2 cellular contexts compared by ENCODE assay signal in the genomic region with DNA sequence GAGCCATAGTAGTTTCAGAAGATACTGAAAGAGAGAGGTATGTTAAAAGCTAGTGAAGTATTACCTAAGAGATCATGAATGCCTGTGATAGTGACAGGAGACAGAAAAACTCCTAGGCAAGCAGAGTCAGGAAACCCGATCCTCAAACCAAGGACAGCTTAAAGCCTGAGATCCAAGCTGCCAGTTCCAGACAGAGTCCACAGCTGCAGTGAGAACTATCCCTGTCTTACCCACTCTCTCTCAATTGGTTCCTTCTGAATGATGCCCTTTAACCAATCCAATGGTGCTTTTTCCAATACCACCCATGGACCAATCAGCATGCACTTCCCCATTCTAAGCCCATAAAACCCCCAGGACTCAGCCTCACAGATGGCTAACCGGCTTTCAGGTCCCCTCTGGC.
TF ChIP-seq lines count a peak whose summit lies in the region.

No MANE protein-coding gene starts in this region.

TF ChIP-seq in GM23338, 12 proteins besides CTCF, POLR2A, EP300 and RAD21 (continued from another document and continues in another):
- TF ChIP-seq CREB1 (CRISPR knock-in tag; IDR thresholded peaks at IDR 0.05; ENCODE audit: low read depth), result no peak
- TF ChIP-seq STAT1 (IDR thresholded peaks at IDR 0.05; ENCODE audit: unreplicated experiment), result no peak
- no peak for TF ChIP-seq ZNF331 (CRISPR knock-in tag; IDR thresholded peaks at IDR 0.05; ENCODE audit: low read depth)
- TF ChIP-seq, protein P1, sequence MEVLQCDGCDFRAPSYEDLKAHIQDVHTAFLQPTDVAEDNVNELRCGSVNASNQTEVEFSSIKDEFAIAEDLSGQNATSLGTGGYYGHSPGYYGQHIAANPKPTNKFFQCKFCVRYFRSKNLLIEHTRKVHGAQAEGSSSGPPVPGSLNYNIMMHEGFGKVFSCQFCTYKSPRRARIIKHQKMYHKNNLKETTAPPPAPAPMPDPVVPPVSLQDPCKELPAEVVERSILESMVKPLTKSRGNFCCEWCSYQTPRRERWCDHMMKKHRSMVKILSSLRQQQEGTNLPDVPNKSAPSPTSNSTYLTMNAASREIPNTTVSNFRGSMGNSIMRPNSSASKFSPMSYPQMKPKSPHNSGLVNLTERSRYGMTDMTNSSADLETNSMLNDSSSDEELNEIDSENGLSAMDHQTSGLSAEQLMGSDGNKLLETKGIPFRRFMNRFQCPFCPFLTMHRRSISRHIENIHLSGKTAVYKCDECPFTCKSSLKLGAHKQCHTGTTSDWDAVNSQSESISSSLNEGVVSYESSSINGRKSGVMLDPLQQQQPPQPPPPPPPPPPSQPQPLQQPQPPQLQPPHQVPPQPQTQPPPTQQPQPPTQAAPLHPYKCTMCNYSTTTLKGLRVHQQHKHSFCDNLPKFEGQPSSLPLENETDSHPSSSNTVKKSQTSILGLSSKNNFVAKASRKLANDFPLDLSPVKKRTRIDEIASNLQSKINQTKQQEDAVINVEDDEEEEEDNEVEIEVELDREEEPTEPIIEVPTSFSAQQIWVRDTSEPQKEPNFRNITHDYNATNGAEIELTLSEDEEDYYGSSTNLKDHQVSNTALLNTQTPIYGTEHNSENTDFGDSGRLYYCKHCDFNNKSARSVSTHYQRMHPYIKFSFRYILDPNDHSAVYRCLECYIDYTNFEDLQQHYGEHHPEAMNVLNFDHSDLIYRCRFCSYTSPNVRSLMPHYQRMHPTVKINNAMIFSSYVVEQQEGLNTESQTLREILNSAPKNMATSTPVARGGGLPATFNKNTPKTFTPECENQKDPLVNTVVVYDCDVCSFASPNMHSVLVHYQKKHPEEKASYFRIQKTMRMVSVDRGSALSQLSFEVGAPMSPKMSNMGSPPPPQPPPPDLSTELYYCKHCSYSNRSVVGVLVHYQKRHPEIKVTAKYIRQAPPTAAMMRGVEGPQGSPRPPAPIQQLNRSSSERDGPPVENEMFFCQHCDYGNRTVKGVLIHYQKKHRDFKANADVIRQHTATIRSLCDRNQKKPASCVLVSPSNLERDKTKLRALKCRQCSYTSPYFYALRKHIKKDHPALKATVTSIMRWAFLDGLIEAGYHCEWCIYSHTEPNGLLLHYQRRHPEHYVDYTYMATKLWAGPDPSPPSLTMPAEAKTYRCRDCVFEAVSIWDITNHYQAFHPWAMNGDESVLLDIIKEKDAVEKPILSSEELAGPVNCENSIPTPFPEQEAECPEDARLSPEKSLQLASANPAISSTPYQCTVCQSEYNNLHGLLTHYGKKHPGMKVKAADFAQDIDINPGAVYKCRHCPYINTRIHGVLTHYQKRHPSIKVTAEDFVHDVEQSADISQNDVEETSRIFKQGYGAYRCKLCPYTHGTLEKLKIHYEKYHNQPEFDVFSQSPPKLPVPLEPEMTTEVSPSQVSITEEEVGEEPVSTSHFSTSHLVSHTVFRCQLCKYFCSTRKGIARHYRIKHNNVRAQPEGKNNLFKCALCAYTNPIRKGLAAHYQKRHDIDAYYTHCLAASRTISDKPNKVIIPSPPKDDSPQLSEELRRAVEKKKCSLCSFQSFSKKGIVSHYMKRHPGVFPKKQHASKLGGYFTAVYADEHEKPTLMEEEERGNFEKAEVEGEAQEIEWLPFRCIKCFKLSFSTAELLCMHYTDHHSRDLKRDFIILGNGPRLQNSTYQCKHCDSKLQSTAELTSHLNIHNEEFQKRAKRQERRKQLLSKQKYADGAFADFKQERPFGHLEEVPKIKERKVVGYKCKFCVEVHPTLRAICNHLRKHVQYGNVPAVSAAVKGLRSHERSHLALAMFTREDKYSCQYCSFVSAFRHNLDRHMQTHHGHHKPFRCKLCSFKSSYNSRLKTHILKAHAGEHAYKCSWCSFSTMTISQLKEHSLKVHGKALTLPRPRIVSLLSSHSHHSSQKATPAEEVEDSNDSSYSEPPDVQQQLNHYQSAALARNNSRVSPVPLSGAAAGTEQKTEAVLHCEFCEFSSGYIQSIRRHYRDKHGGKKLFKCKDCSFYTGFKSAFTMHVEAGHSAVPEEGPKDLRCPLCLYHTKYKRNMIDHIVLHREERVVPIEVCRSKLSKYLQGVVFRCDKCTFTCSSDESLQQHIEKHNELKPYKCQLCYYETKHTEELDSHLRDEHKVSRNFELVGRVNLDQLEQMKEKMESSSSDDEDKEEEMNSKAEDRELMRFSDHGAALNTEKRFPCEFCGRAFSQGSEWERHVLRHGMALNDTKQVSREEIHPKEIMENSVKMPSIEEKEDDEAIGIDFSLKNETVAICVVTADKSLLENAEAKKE (CRISPR knock-in tag; IDR thresholded peaks at IDR 0.05), result no peak
- no peak for TF ChIP-seq ZNF114 (CRISPR knock-in tag; IDR thresholded peaks at IDR 0.05)
- no peak for TF ChIP-seq JUNB (IDR thresholded peaks at IDR 0.05; ENCODE audit: unreplicated experiment)
- TF ChIP-seq POLR2AphosphoS5 (IDR thresholded peaks at IDR 0.05; ENCODE audit: low read depth), result no peak
- TF ChIP-seq, protein P2, sequence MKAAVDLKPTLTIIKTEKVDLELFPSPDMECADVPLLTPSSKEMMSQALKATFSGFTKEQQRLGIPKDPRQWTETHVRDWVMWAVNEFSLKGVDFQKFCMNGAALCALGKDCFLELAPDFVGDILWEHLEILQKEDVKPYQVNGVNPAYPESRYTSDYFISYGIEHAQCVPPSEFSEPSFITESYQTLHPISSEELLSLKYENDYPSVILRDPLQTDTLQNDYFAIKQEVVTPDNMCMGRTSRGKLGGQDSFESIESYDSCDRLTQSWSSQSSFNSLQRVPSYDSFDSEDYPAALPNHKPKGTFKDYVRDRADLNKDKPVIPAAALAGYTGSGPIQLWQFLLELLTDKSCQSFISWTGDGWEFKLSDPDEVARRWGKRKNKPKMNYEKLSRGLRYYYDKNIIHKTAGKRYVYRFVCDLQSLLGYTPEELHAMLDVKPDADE (IDR thresholded peaks at IDR 0.05), result no peak
- no peak for TF ChIP-seq NANOG (IDR thresholded peaks at IDR 0.05; ENCODE audit: borderline replicate concordance)
- TF ChIP-seq, protein P3, sequence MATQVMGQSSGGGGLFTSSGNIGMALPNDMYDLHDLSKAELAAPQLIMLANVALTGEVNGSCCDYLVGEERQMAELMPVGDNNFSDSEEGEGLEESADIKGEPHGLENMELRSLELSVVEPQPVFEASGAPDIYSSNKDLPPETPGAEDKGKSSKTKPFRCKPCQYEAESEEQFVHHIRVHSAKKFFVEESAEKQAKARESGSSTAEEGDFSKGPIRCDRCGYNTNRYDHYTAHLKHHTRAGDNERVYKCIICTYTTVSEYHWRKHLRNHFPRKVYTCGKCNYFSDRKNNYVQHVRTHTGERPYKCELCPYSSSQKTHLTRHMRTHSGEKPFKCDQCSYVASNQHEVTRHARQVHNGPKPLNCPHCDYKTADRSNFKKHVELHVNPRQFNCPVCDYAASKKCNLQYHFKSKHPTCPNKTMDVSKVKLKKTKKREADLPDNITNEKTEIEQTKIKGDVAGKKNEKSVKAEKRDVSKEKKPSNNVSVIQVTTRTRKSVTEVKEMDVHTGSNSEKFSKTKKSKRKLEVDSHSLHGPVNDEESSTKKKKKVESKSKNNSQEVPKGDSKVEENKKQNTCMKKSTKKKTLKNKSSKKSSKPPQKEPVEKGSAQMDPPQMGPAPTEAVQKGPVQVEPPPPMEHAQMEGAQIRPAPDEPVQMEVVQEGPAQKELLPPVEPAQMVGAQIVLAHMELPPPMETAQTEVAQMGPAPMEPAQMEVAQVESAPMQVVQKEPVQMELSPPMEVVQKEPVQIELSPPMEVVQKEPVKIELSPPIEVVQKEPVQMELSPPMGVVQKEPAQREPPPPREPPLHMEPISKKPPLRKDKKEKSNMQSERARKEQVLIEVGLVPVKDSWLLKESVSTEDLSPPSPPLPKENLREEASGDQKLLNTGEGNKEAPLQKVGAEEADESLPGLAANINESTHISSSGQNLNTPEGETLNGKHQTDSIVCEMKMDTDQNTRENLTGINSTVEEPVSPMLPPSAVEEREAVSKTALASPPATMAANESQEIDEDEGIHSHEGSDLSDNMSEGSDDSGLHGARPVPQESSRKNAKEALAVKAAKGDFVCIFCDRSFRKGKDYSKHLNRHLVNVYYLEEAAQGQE (IDR thresholded peaks at IDR 0.05; ENCODE audit: unreplicated experiment), result no peak

TF ChIP-seq in H1, 55 proteins besides CTCF, POLR2A, EP300 and RAD21:
- TF ChIP-seq, protein P4, sequence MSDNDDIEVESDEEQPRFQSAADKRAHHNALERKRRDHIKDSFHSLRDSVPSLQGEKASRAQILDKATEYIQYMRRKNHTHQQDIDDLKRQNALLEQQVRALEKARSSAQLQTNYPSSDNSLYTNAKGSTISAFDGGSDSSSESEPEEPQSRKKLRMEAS (IDR thresholded peaks at IDR 0.05), result no peak
- TF ChIP-seq SP1 (IDR thresholded peaks at IDR 0.05; ENCODE audit: low read depth, low read length) (0 out of 2 replicates have a peak, but pooled peaks have one; percentile 25), NANOG (IDR thresholded peaks at IDR 0.05; ENCODE audit: insufficient read depth, low read depth, low read length, poor library complexity, severe bottlenecking) (no peak), BCL11A (IDR thresholded peaks at IDR 0.05; ENCODE audit: low read depth in 2 of 2, low read length in 2 of 2) (no peak), MAFK (IDR thresholded peaks at IDR 0.05; ENCODE audit: low read depth, low read length) (no peak), SIRT6 (IDR thresholded peaks at IDR 0.05; ENCODE audit: low read length) (no peak)
- TF ChIP-seq, protein P5, sequence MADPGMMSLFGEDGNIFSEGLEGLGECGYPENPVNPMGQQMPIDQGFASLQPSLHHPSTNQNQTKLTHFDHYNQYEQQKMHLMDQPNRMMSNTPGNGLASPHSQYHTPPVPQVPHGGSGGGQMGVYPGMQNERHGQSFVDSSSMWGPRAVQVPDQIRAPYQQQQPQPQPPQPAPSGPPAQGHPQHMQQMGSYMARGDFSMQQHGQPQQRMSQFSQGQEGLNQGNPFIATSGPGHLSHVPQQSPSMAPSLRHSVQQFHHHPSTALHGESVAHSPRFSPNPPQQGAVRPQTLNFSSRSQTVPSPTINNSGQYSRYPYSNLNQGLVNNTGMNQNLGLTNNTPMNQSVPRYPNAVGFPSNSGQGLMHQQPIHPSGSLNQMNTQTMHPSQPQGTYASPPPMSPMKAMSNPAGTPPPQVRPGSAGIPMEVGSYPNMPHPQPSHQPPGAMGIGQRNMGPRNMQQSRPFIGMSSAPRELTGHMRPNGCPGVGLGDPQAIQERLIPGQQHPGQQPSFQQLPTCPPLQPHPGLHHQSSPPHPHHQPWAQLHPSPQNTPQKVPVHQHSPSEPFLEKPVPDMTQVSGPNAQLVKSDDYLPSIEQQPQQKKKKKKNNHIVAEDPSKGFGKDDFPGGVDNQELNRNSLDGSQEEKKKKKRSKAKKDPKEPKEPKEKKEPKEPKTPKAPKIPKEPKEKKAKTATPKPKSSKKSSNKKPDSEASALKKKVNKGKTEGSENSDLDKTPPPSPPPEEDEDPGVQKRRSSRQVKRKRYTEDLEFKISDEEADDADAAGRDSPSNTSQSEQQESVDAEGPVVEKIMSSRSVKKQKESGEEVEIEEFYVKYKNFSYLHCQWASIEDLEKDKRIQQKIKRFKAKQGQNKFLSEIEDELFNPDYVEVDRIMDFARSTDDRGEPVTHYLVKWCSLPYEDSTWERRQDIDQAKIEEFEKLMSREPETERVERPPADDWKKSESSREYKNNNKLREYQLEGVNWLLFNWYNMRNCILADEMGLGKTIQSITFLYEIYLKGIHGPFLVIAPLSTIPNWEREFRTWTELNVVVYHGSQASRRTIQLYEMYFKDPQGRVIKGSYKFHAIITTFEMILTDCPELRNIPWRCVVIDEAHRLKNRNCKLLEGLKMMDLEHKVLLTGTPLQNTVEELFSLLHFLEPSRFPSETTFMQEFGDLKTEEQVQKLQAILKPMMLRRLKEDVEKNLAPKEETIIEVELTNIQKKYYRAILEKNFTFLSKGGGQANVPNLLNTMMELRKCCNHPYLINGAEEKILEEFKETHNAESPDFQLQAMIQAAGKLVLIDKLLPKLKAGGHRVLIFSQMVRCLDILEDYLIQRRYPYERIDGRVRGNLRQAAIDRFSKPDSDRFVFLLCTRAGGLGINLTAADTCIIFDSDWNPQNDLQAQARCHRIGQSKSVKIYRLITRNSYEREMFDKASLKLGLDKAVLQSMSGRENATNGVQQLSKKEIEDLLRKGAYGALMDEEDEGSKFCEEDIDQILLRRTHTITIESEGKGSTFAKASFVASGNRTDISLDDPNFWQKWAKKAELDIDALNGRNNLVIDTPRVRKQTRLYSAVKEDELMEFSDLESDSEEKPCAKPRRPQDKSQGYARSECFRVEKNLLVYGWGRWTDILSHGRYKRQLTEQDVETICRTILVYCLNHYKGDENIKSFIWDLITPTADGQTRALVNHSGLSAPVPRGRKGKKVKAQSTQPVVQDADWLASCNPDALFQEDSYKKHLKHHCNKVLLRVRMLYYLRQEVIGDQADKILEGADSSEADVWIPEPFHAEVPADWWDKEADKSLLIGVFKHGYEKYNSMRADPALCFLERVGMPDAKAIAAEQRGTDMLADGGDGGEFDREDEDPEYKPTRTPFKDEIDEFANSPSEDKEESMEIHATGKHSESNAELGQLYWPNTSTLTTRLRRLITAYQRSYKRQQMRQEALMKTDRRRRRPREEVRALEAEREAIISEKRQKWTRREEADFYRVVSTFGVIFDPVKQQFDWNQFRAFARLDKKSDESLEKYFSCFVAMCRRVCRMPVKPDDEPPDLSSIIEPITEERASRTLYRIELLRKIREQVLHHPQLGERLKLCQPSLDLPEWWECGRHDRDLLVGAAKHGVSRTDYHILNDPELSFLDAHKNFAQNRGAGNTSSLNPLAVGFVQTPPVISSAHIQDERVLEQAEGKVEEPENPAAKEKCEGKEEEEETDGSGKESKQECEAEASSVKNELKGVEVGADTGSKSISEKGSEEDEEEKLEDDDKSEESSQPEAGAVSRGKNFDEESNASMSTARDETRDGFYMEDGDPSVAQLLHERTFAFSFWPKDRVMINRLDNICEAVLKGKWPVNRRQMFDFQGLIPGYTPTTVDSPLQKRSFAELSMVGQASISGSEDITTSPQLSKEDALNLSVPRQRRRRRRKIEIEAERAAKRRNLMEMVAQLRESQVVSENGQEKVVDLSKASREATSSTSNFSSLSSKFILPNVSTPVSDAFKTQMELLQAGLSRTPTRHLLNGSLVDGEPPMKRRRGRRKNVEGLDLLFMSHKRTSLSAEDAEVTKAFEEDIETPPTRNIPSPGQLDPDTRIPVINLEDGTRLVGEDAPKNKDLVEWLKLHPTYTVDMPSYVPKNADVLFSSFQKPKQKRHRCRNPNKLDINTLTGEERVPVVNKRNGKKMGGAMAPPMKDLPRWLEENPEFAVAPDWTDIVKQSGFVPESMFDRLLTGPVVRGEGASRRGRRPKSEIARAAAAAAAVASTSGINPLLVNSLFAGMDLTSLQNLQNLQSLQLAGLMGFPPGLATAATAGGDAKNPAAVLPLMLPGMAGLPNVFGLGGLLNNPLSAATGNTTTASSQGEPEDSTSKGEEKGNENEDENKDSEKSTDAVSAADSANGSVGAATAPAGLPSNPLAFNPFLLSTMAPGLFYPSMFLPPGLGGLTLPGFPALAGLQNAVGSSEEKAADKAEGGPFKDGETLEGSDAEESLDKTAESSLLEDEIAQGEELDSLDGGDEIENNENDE (IDR thresholded peaks at IDR 0.05; ENCODE audit: insufficient replicate concordance, low read length), result no peak
